In the genomic region with DNA sequence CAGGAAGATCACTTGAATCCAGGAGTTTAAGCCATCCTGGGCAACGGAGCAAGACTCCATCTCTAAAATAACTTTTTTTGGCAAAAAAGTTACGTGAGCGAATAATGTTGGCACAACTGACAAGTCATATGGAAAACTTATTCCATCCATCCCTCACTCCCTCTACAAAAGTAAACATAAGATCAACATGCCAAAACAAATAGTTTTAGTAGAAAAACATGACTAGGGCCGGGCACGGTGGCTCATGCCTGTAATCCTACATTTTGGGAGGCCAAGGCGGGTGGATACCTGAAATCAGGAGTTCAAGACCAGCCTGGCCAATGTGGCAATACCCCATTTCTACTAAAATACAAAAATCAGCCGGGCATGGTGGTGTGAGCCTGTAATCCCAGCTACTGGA, we compare ENCODE assay signal across 19 cellular contexts. TPM values are rescaled to one million over a fixed set of nuclear protein-coding genes. Genes with fewer than 3 reads are reported as not detected.
DNase-seq lines count a peak whose midpoint lies in the region; ATAC-seq and TF ChIP-seq lines count a peak whose summit lies in the region.
"Had no signal": no experiment of that assay in that cellular context is flagged by ENCODE, and none has a peak within 500 bp of the region (broad histone marks: within the 10 kb centered on the region; RNA-seq: fewer than 3 reads in every experiment).

No MANE protein-coding gene starts in this region.

- H3K9me3 Mint-ChIP-seq in GM23338 = no peaks in the 10 kb centered on the region
- H3K9me3 Mint-ChIP-seq: CD14-positive monocyte had no signal

- 0 out of 2 replicates have a peak, but pooled peaks cover 3% of the 10 kb centered on the region for H3F3A ChIP-seq in GM23338 (replicated peaks; ENCODE audit: low read depth)

- no peak overlapping the region for H3K4me3 ChIP-seq in GM23338

- peaks cover 4% of the 10 kb centered on the region for H3K4me1 Mint-ChIP-seq in GM23338
- H3K4me1 Mint-ChIP-seq in T-helper 17 cell = peaks cover 4% of the 10 kb centered on the region

- no peaks in the 10 kb centered on the region for H3K27me3 ChIP-seq in GM23338 (ENCODE audit: insufficient read depth)

- H3K4me2 ChIP-seq in GM23338 = no peak overlapping the region
- H3K4me2 ChIP-seq: SK-N-SH had no signal

- H3K4me3 Mint-ChIP-seq in GM23338 (no peak overlapping the region), T-helper 17 cell (no peak overlapping the region)
- H3K4me3 Mint-ChIP-seq: CD14-positive monocyte had no signal

- TF ChIP-seq CTCF in GM23338 (conservative IDR thresholded peaks at IDR 0.05; ENCODE audit: low read depth in 2 of 2) = no peak

- H3K36me3 Mint-ChIP-seq in GM23338 (ENCODE audit: low read depth) (peaks cover 8% of the 10 kb centered on the region; the same call in 1 of the 3 replicates), T-helper 17 cell (ENCODE audit: low read depth) (peaks cover 10% of the 10 kb centered on the region)

- H3K4me1 ChIP-seq in GM23338 (ENCODE audit: insufficient read depth) = peaks cover 4% of the 10 kb centered on the region

- H3K79me2 ChIP-seq in GM23338 (replicated peaks; ENCODE audit: insufficient read depth) = no peaks in the 10 kb centered on the region

- H2AFZ ChIP-seq in GM23338 = no peak overlapping the region

- DNase-seq in GM23338 (ENCODE audit: low spot score) = no peak
- DNase-seq in T-helper 17 cell = no peak
- peak; percentile 26 for DNase-seq in fibroblast of the conjunctiva (ENCODE audit: low read depth)
- peak; percentile 28 for DNase-seq in ureter (ENCODE audit: low spot score)
- DNase-seq in MV-4-11 (lab: John Stamatoyannopoulos, UW) = no peak
- no peak for DNase-seq in activated gamma-delta T cell treated with Interleukin-2 at 50 U/mL for 16 hours
- no peak for DNase-seq in T-helper 1 cell
- DNase-seq: NCI-H1092 treated with DMSO at 0.1 percent for 48 hours, NCI-H1436, NCI-H187, NCI-H2171 treated with DMSO at 0.1 percent for 48 hours, NCI-H345, NCI-H524 treated with DMSO at 0.1 percent for 48 hours, NCI-H774, SK-N-SH, SW 1271 had no signal

- H4K20me1 ChIP-seq in GM23338 (replicated peaks; ENCODE audit: insufficient read depth) = no peaks in the 10 kb centered on the region

- no peaks in the 10 kb centered on the region for H3K36me3 ChIP-seq in GM23338 (ENCODE audit: insufficient read depth)

- ATAC-seq in GM23338 = no peak
- ATAC-seq in T-helper 17 cell = no peak
- ATAC-seq: HCT116 had no signal

- H3K9me2 ChIP-seq in GM23338 (ENCODE audit: insufficient read depth) = no peaks in the 10 kb centered on the region
- H3K9me2 ChIP-seq: SK-N-SH had no signal

- no peaks in the 10 kb centered on the region for H3K9me3 ChIP-seq in T-helper 17 cell (ENCODE audit: control insufficient read depth, low read length, poor library complexity, severe bottlenecking)
- H3K9me3 ChIP-seq: SK-N-SH had no signal

- peak overlapping the region; percentile 52; the same call in 1 of the 2 replicates for H3K27ac ChIP-seq in GM23338 (ENCODE audit: low read depth)
- H3K27ac ChIP-seq: HL-60 had no signal

- H3K27ac Mint-ChIP-seq in GM23338 (no peak overlapping the region; the same call in 1 of the 2 replicates), T-helper 17 cell (peak overlapping the region; percentile 32)

- H3K27me3 Mint-ChIP-seq in GM23338 (ENCODE audit: insufficient read depth, low read depth, poor library complexity) (no peaks in the 10 kb centered on the region), T-helper 17 cell (no peaks in the 10 kb centered on the region)

TF ChIP-seq in GM23338, 12 proteins besides CTCF, POLR2A, EP300 and RAD21 (continues in another document):
- TF ChIP-seq POLR2AphosphoS5 (IDR thresholded peaks at IDR 0.05; ENCODE audit: low read depth) (no peak), STAT1 (IDR thresholded peaks at IDR 0.05; ENCODE audit: unreplicated experiment) (no peak), ZNF331 (CRISPR knock-in tag; IDR thresholded peaks at IDR 0.05; ENCODE audit: low read depth) (no peak), EZH2phosphoT487 (IDR thresholded peaks at IDR 0.05; ENCODE audit: unreplicated experiment) (no peak), NANOG (IDR thresholded peaks at IDR 0.05; ENCODE audit: borderline replicate concordance) (no peak)
- TF ChIP-seq, protein P1, sequence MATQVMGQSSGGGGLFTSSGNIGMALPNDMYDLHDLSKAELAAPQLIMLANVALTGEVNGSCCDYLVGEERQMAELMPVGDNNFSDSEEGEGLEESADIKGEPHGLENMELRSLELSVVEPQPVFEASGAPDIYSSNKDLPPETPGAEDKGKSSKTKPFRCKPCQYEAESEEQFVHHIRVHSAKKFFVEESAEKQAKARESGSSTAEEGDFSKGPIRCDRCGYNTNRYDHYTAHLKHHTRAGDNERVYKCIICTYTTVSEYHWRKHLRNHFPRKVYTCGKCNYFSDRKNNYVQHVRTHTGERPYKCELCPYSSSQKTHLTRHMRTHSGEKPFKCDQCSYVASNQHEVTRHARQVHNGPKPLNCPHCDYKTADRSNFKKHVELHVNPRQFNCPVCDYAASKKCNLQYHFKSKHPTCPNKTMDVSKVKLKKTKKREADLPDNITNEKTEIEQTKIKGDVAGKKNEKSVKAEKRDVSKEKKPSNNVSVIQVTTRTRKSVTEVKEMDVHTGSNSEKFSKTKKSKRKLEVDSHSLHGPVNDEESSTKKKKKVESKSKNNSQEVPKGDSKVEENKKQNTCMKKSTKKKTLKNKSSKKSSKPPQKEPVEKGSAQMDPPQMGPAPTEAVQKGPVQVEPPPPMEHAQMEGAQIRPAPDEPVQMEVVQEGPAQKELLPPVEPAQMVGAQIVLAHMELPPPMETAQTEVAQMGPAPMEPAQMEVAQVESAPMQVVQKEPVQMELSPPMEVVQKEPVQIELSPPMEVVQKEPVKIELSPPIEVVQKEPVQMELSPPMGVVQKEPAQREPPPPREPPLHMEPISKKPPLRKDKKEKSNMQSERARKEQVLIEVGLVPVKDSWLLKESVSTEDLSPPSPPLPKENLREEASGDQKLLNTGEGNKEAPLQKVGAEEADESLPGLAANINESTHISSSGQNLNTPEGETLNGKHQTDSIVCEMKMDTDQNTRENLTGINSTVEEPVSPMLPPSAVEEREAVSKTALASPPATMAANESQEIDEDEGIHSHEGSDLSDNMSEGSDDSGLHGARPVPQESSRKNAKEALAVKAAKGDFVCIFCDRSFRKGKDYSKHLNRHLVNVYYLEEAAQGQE (IDR thresholded peaks at IDR 0.05; ENCODE audit: unreplicated experiment) = no peak
- TF ChIP-seq, protein P2, sequence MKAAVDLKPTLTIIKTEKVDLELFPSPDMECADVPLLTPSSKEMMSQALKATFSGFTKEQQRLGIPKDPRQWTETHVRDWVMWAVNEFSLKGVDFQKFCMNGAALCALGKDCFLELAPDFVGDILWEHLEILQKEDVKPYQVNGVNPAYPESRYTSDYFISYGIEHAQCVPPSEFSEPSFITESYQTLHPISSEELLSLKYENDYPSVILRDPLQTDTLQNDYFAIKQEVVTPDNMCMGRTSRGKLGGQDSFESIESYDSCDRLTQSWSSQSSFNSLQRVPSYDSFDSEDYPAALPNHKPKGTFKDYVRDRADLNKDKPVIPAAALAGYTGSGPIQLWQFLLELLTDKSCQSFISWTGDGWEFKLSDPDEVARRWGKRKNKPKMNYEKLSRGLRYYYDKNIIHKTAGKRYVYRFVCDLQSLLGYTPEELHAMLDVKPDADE (IDR thresholded peaks at IDR 0.05) = no peak

RNA-seq across cellular contexts. Expression of a gene that starts 25.6 kb away (rescaled TPM):
- total RNA-seq in GM23338 (2014; rRNA removed; shearing (Covaris generic)) = 11.1 and 12.0 TPM in 2 replicates
- 7.1 and 7.2 TPM in 2 replicates for polyA plus RNA-seq in GM23338 (2016; fragmentation: Nextera tagmentation; extraction: Ambion mirVana)
- 10 to 100 TPM; 22.8 to 28.4 TPM for total RNA-seq in T-helper 17 cell
- total RNA-seq in ureter = 36.8 TPM

RNA-seq across cellular contexts. Expression of a gene that starts 29.9 kb away (rescaled TPM):
- 46.9 and 49.3 TPM in 2 replicates for total RNA-seq in GM23338 (2014; rRNA removed; shearing (Covaris generic))
- 19.7 and 25.6 TPM in 2 replicates for polyA plus RNA-seq in GM23338 (2016; fragmentation: Nextera tagmentation; extraction: Ambion mirVana)
- total RNA-seq in T-helper 17 cell (1 to 10 TPM; 3.9 to 4.1 TPM), ureter (4.4 TPM)

RNA-seq across cellular contexts. Expression of a gene that starts 58.4 kb away (rescaled TPM):
- total RNA-seq in GM23338 (2014; rRNA removed; shearing (Covaris generic)) = 82.5 and 90.5 TPM in 2 replicates
- polyA plus RNA-seq in GM23338 (2016; fragmentation: Nextera tagmentation; extraction: Ambion mirVana) = 32.5 and 37.2 TPM in 2 replicates
- 1 to 10 TPM; 2.2 to 2.8 TPM for total RNA-seq in T-helper 17 cell
- total RNA-seq in ureter = 4.8 TPM

Comparison
In these comparisons a context has a peak if more than half of its experiments do, and no peak if none do; other contexts are left out.
1. DNase-seq: peak in fibroblast of the conjunctiva (single experiment) and ureter (single experiment); none in GM23338 (single experiment), T-helper 17 cell (0 of 3), MV-4-11 (single experiment), activated gamma-delta T cell treated with Interleukin-2 at 50 U/mL for 16 hours (single experiment) and T-helper 1 cell (0 of 5).
2. RNA of a gene that starts 58.4 kb away (total RNA-seq): 82.5 to 90.5 TPM in GM23338; 4.8 TPM in ureter (single experiment) and 2.2 to 2.8 TPM in T-helper 17 cell; every median in the first group is over 10 times any median in the second.